In genomic region chr1:206725053-206725963, GRCh38 we compare ENCODE assay signal across 8 cellular contexts. TPM values are rescaled to one million over a fixed set of nuclear protein-coding genes. Genes with fewer than 3 reads are reported as not detected.
DNase-seq lines count a peak whose midpoint lies in the region; ATAC-seq and TF ChIP-seq lines count a peak whose summit lies in the region.

No MANE protein-coding gene starts in this region.

- 77 to 78% methylated on average over 11 of the region's 11 CpGs for WGBS in body of pancreas, 2 donors
- WGBS in right lobe of liver (ENCODE audit: insufficient coverage, low coverage, low lambda C conversion rate, missing lambda C conversion rate): 54% methylated on average over 9 of the region's 11 CpGs
- WGBS in thyroid gland, 2 donors: 75 to 78% methylated on average over 10 to 11 of the region's 11 CpGs

- DNase-seq in DMS114 treated with DMSO at 0.1 percent for 48 hours (lab: John Stamatoyannopoulos, UW; ENCODE audit: unreplicated experiment): peak; percentile 25
- peak; percentile 52 for DNase-seq in HuH-7 (ENCODE audit: low spot score)
- peak in 4 of 5 donors; percentile 40 to 65 (median 48) for DNase-seq in T-helper 1 cell
- DNase-seq in body of pancreas: peak; percentile 50 to 65 (median 60)
- DNase-seq in right lobe of liver: peak in 1 of 3 donors; percentile 51
- peak; percentile 36 to 48 for DNase-seq in thyroid gland

- TF ChIP-seq CTCF in body of pancreas (IDR thresholded peaks at IDR 0.05): peak in 6 of 7 experiments; percentile 44 to 52 (median 46)
- peak; percentile 35 to 60 (median 50) for TF ChIP-seq CTCF in right lobe of liver (IDR thresholded peaks at IDR 0.05)
- TF ChIP-seq CTCF in thyroid gland (IDR thresholded peaks at IDR 0.05): peak in 4 of 6 experiments; percentile 29 to 43 (median 32)

- no peak for TF ChIP-seq POLR2A in body of pancreas (IDR thresholded peaks at IDR 0.05)
- TF ChIP-seq POLR2A in right lobe of liver (IDR thresholded peaks at IDR 0.05): no peak
- TF ChIP-seq POLR2A in thyroid gland (IDR thresholded peaks at IDR 0.05): no peak

- no peaks in the 10 kb centered on the region for H3K27me3 ChIP-seq in body of pancreas
- H3K27me3 ChIP-seq in right lobe of liver: no peaks in the 10 kb centered on the region
- H3K27me3 ChIP-seq in thyroid gland: no peaks in the 10 kb centered on the region

- intact Hi-C loops in body of pancreas (cut with DNase I): no loop called here
- intact Hi-C loops in right lobe of liver (cut with DNase I): no loop called here
- intact Hi-C loops in thyroid gland (cut with DNase I): loop anchor here (5.0 kb wide), 1 partner anchor 187 kb away; no protein-coding TSS in a partner anchor

- H3K9me3 ChIP-seq in body of pancreas (no peaks in the 10 kb centered on the region), right lobe of liver (no peaks in the 10 kb centered on the region), thyroid gland (no peaks in the 10 kb centered on the region)

- ATAC-seq in body of pancreas (no peak), right lobe of liver (peak in 3 of 4 donors; percentile 7 to 34 (median 22)), GM21390 (IDR thresholded peaks at IDR 0.05; ENCODE audit: unreplicated experiment) (no peak), GM21529 (IDR thresholded peaks at IDR 0.05; ENCODE audit: unreplicated experiment) (no peak)

- no peak overlapping the region for H3K4me3 ChIP-seq in body of pancreas
- no peak overlapping the region for H3K4me3 ChIP-seq in right lobe of liver
- H3K4me3 ChIP-seq in thyroid gland (replicated peaks in 1 of 3): no peak overlapping the region

- H3K27ac ChIP-seq in body of pancreas (peak overlapping the region in 1 of 4 donors; percentile 82), right lobe of liver (peak overlapping the region in 1 of 3 donors; percentile 95), thyroid gland (peak overlapping the region in 1 of 3 donors; percentile 73)

- H3K4me1 ChIP-seq in body of pancreas: peaks cover 55% of the 10 kb centered on the region
- H3K4me1 ChIP-seq in right lobe of liver: peaks cover 0 to 60% (median 24%) of the 10 kb centered on the region in 4 donors
- H3K4me1 ChIP-seq in thyroid gland: peaks cover 35 to 49% of the 10 kb centered on the region in 2 donors

- H3K36me3 ChIP-seq in body of pancreas (replicated peaks in 1 of 2; ENCODE audit: insufficient read depth in 1 of 2, low read depth in 2 of 2): peaks cover 0 to 10% of the 10 kb centered on the region in 2 donors
- peaks cover 0 to 12% (median 8%) of the 10 kb centered on the region in 4 donors for H3K36me3 ChIP-seq in right lobe of liver
- H3K36me3 ChIP-seq in thyroid gland: peaks cover 8 to 12% of the 10 kb centered on the region in 2 donors

RNA-seq across cellular contexts. Expression of gene MAPKAPK2, which starts 40.6 kb away (rescaled TPM):
- total RNA-seq in body of pancreas (10 to 100 TPM; 29.1 to 46.5 TPM), right lobe of liver (10 to 100 TPM; 25.6 to 46.6 (median 34.0) TPM), thyroid gland (10 to 100 TPM; 48.5 to 64.0 (median 59.9) TPM)

RNA-seq across cellular contexts. Expression of gene IL19, which starts 45.3 kb away (rescaled TPM):
- total RNA-seq in body of pancreas: not detected
- total RNA-seq in right lobe of liver: not detected
- not detected for total RNA-seq in thyroid gland

RNA-seq across cellular contexts. Expression of gene IL10, which starts 47.0 kb away (rescaled TPM):
- total RNA-seq in body of pancreas (1 to 10 TPM in 1 of 2 donors, not detected in 1; 1.0 TPM), right lobe of liver (1 to 10 TPM in 1 of 6 experiments, under 1 TPM in 3, not detected in 2; 0.26 to 2.2 (median 0.63) TPM), thyroid gland (1 to 10 TPM in 3 of 4 donors, under 1 TPM in 1; 0.34 to 2.3 (median 1.6) TPM)

Comparison
In these comparisons a context has a peak if more than half of its experiments do, and no peak if none do; other contexts are left out.
1. ATAC-seq: peak in right lobe of liver (3 of 4); none in body of pancreas (single experiment), GM21390 (single experiment) and GM21529 (single experiment).
2. Peak in every context shown above with its lines, with median percentiles within 50 percentile points of each other: CTCF ChIP-seq.